Comparison of ENCODE assay signal across 18 cellular contexts in genomic region chr6:25558155-25558817, GRCh38.
"Had no signal": no experiment of that assay in that cellular context is flagged by ENCODE, and none has a peak within 500 bp of the region (broad histone marks: within the 10 kb centered on the region; RNA-seq: fewer than 3 reads in every experiment).

No MANE protein-coding gene starts in this region.

- H3K36me3 ChIP-seq: esophagus muscularis mucosa, gastrocnemius medialis, heart right ventricle, left ventricle myocardium inferior, pancreas had no signal

- H3K4me3 ChIP-seq: coronary artery, esophagus muscularis mucosa, gastrocnemius medialis, heart right ventricle, left ventricle myocardium inferior, lower lobe of right lung, pancreas had no signal

- DNase-seq: effector memory CD4-positive, alpha-beta T cell; gastrocnemius medialis; heart right ventricle; hypothalamus; islet precursor cell; left ventricle myocardium inferior; lower lobe of right lung; midbrain; occipital lobe; pancreas; right cardiac atrium; small intestine; stimulated activated CD4-positive, alpha-beta T cell treated with anti-CD3 and anti-CD28 coated beads, Interleukin-12 subunit alpha, Interleukin-12 subunit beta, amount 100 ng/mL, for 4 hours; stimulated activated naive CD4-positive, alpha-beta T cell treated with Interleukin-2 at 50 U/mL for 16 hours; trophoblast cell had no signal

- H3K27ac ChIP-seq: coronary artery, epithelial cell of prostate, esophagus muscularis mucosa, gastrocnemius medialis, heart right ventricle, left ventricle myocardium inferior, lower lobe of right lung, pancreas had no signal

- H3K27me3 ChIP-seq: esophagus muscularis mucosa, gastrocnemius medialis, heart right ventricle, pancreas had no signal

- ATAC-seq: gastrocnemius medialis, heart right ventricle, lower lobe of right lung, pancreas, right cardiac atrium had no signal

- H3K9me3 ChIP-seq: esophagus muscularis mucosa, gastrocnemius medialis, heart right ventricle, left ventricle myocardium inferior, lower lobe of right lung, pancreas had no signal

- H3K4me1 ChIP-seq: esophagus muscularis mucosa, gastrocnemius medialis, left ventricle myocardium inferior, lower lobe of right lung, pancreas had no signal
